8 cellular contexts compared by ENCODE assay signal in the genomic region with DNA sequence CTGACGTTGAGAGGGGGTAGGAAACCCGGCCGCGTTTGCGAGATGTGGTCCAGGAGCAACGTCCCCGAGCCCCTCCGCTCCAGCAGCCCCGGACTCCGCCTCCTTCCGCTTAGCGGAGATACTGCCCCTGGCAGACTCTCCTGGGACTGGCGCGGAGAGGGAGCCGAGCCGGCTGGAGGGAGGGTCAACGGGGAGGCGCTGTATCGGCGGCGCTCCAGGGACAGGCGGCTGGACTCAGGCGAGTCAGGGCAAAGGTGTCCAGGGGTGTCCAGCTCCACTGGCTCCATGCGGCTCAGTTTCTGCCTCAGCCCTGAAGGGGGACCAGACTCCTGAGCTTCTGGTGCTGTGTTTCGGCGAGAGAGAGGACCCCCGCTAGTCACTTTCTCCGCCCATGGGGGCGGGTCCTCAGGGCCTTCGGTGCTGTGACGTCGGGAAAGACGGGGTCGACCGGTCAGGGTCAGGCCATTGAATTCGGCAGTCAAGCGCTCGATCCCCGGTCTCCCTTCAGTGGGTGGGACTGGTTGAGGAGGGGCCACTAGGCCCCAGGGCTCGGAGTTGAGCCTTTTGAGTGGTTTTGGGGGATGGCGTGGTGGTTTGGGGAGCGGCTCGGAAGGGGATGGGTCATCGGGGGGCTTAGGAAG. TPM values are rescaled to one million over a fixed set of nuclear protein-coding genes. Genes with fewer than 3 reads are reported as not detected.
DNase-seq lines count a peak whose midpoint lies in the region; ATAC-seq and TF ChIP-seq lines count a peak whose summit lies in the region.

No MANE protein-coding gene starts in this region.

- H3K36me3 ChIP-seq in HEK293 (ENCODE audit: control insufficient read depth in 2 of 2, insufficient read depth in 1 of 2, low read length in 2 of 2) (no peaks in the 10 kb centered on the region), Panc1 (ENCODE audit: control insufficient read depth, insufficient read depth, low read length) (no peaks in the 10 kb centered on the region)

- ATAC-seq in Panc1 (peak; percentile 59), omental fat pad (ENCODE audit: low FRiP score) (peak; percentile 39), GM19351 (IDR thresholded peaks at IDR 0.05; ENCODE audit: unreplicated experiment) (no peak)
- no peak for ATAC-seq in activated naive CD8-positive, alpha-beta T cell treated with anti-CD3 and anti-CD28 coated beads, Interleukin-2, amount 50 U/mL, for 24 hours

- CTCF ChIA-PET in HEK293 (lab: Yijun Ruan, JAX), result no interaction called here
- CTCF ChIA-PET in Panc1 (lab: Charles Lee), result no interaction called here

- H3K4me3 Mint-ChIP-seq in activated naive CD8-positive, alpha-beta T cell treated with anti-CD3 and anti-CD28 coated beads, Interleukin-2, amount 50 U/mL, for 24 hours, result peak overlapping the region; percentile 96

- H3K27ac ChIP-seq in HEK293 (ENCODE audit: extremely low read depth, low read depth, low read length) (peak overlapping the region; percentile 33; the same call in 1 of the 2 replicates), Panc1 (ENCODE audit: low read length) (peak overlapping the region; percentile 83)

- H3K4me1 ChIP-seq in HEK293 (ENCODE audit: control insufficient read depth, insufficient read depth, low read length) (peaks cover 12% of the 10 kb centered on the region), Panc1 (ENCODE audit: control insufficient read depth, insufficient read depth, low read length) (peaks cover 45% of the 10 kb centered on the region)

- H3K36me3 Mint-ChIP-seq in activated naive CD8-positive, alpha-beta T cell treated with anti-CD3 and anti-CD28 coated beads, Interleukin-2, amount 50 U/mL, for 24 hours (ENCODE audit: low read depth), result peaks cover 10% of the 10 kb centered on the region

- peaks cover 63% of the 10 kb centered on the region for H3K4me1 Mint-ChIP-seq in activated naive CD8-positive, alpha-beta T cell treated with anti-CD3 and anti-CD28 coated beads, Interleukin-2, amount 50 U/mL, for 24 hours

- DNase-seq in Ammon's horn (ENCODE audit: low spot score) (peak; percentile 79), Panc1 (ENCODE audit: low read depth, low spot score) (no peak), cardiac septum (ENCODE audit: low spot score) (peak; percentile 93), omental fat pad (ENCODE audit: low spot score) (no peak), inferior parietal cortex (ENCODE audit: extremely low spot score) (no peak)
- DNase-seq in activated naive CD8-positive, alpha-beta T cell treated with anti-CD3 and anti-CD28 coated beads, Interleukin-2, amount 50 U/mL, for 24 hours, result peak; percentile 68

- H3K9me3 ChIP-seq in HEK293 (ENCODE audit: control insufficient read depth, insufficient read depth, low read depth, low read length), result no peaks in the 10 kb centered on the region
- no peaks in the 10 kb centered on the region for H3K9me3 ChIP-seq in Panc1 (ENCODE audit: control insufficient read depth, insufficient read depth, low read depth, low read length)

- intact Hi-C loops in Panc1 (cut with micrococcal nuclease; ENCODE audit: unreplicated experiment) (loop anchor here (5.0 kb wide), 1 partner anchor 68 kb away; no protein-coding TSS in a partner anchor), cardiac septum (cut with DNase I) (loop anchor here (2.0 to 5.0 kb wide), 2 partner anchors 37 to 68 kb away; a partner anchor contains a TSS)

- H3K4me3 ChIP-seq in HEK293 (ENCODE audit: low read depth, low read length) (peak overlapping the region; percentile 56), Panc1 (ENCODE audit: low read depth in 2 of 2, low read length in 2 of 2) (peak overlapping the region; percentile 76 to 92)

- BruUV-seq in Panc1 (replicated peaks; lab: Mats Ljungman, UMichigan), result no TSS peak

- in situ Hi-C loops in Panc1 (cut with HindIII; ENCODE audit: low pct_unique_long_range_greater_than_20kb, low sequenced_read_pairs), result no loop called here

- POLR2A ChIA-PET in HEK293 (lab: Yijun Ruan, JAX) (interaction anchor here (0.6 to 0.9 kb wide), 2 partner anchors 69 to 101 kb away, joined by 3 read pairs; no protein-coding TSS in a partner anchor), Panc1 (lab: Charles Lee) (interaction anchor here (0.6 kb wide), 1 partner anchor 33 kb away, joined by 16 read pairs; no protein-coding TSS in a partner anchor)

- H3K27me3 ChIP-seq in Panc1 (ENCODE audit: control insufficient read depth, insufficient read depth, low read length), result no peaks in the 10 kb centered on the region

- H3K9me3 Mint-ChIP-seq in activated naive CD8-positive, alpha-beta T cell treated with anti-CD3 and anti-CD28 coated beads, Interleukin-2, amount 50 U/mL, for 24 hours, result no peaks in the 10 kb centered on the region

- H3K27ac Mint-ChIP-seq in activated naive CD8-positive, alpha-beta T cell treated with anti-CD3 and anti-CD28 coated beads, Interleukin-2, amount 50 U/mL, for 24 hours, result peak overlapping the region; percentile 88

- TF ChIP-seq CTCF in HEK293 (tag by site-specific recombination; IDR thresholded peaks at IDR 0.05) (peak; percentile 92), Panc1 (IDR thresholded peaks at IDR 0.05) (no peak), omental fat pad (IDR thresholded peaks at IDR 0.05) (no peak)

- no peaks in the 10 kb centered on the region for H3K27me3 Mint-ChIP-seq in activated naive CD8-positive, alpha-beta T cell treated with anti-CD3 and anti-CD28 coated beads, Interleukin-2, amount 50 U/mL, for 24 hours

TF ChIP-seq in HEK293, 187 proteins besides CTCF, POLR2A, EP300 and RAD21 (continues in another document):
- TF ChIP-seq, protein P1, sequence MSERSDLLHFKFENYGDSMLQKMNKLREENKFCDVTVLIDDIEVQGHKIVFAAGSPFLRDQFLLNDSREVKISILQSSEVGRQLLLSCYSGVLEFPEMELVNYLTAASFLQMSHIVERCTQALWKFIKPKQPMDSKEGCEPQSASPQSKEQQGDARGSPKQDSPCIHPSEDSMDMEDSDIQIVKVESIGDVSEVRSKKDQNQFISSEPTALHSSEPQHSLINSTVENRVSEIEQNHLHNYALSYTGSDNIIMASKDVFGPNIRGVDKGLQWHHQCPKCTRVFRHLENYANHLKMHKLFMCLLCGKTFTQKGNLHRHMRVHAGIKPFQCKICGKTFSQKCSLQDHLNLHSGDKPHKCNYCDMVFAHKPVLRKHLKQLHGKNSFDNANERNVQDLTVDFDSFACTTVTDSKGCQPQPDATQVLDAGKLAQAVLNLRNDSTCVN (tag by site-specific recombination; optimal IDR thresholded peaks at IDR 0.05), result peak; percentile 38
- TF ChIP-seq MEIS1 (CRISPR knock-in tag; IDR thresholded peaks at IDR 0.05; ENCODE audit: borderline replicate concordance) (no peak), ZNF19 (tag by site-specific recombination; IDR thresholded peaks at IDR 0.05; ENCODE audit: low read depth) (no peak), SP7 (tag by site-specific recombination; IDR thresholded peaks at IDR 0.05) (peak; percentile 70), ZNF2 (tag by site-specific recombination; IDR thresholded peaks at IDR 0.05) (0 out of 2 replicates have a peak, but pooled peaks have one; percentile 47), ZNF140 (tag by site-specific recombination; IDR thresholded peaks at IDR 0.05) (no peak), ZFP37 (tag by site-specific recombination; IDR thresholded peaks at IDR 0.05) (no peak), ZNF707 (tag by site-specific recombination; IDR thresholded peaks at IDR 0.05) (no peak), ZNF175 (tag by site-specific recombination; IDR thresholded peaks at IDR 0.05) (no peak), ZIC2 (tag by site-specific recombination; IDR thresholded peaks at IDR 0.05) (peak; percentile 68), ZBTB21 (tag by site-specific recombination; IDR thresholded peaks at IDR 0.05) (peak; percentile 58), ZNF76 (tag by site-specific recombination; IDR thresholded peaks at IDR 0.05; ENCODE audit: borderline replicate concordance, low read depth) (no peak)
- TF ChIP-seq, protein P2, sequence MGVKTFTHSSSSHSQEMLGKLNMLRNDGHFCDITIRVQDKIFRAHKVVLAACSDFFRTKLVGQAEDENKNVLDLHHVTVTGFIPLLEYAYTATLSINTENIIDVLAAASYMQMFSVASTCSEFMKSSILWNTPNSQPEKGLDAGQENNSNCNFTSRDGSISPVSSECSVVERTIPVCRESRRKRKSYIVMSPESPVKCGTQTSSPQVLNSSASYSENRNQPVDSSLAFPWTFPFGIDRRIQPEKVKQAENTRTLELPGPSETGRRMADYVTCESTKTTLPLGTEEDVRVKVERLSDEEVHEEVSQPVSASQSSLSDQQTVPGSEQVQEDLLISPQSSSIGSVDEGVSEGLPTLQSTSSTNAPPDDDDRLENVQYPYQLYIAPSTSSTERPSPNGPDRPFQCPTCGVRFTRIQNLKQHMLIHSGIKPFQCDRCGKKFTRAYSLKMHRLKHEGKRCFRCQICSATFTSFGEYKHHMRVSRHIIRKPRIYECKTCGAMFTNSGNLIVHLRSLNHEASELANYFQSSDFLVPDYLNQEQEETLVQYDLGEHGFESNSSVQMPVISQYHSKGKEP (tag by site-specific recombination; IDR thresholded peaks at IDR 0.05), result no peak
- TF ChIP-seq, protein P3, sequence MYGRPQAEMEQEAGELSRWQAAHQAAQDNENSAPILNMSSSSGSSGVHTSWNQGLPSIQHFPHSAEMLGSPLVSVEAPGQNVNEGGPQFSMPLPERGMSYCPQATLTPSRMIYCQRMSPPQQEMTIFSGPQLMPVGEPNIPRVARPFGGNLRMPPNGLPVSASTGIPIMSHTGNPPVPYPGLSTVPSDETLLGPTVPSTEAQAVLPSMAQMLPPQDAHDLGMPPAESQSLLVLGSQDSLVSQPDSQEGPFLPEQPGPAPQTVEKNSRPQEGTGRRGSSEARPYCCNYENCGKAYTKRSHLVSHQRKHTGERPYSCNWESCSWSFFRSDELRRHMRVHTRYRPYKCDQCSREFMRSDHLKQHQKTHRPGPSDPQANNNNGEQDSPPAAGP (tag by site-specific recombination; IDR thresholded peaks at IDR 0.05), result peak; percentile 57; the same call in 1 of the 2 replicates

RNA-seq across cellular contexts. Expression of a gene that starts 2.8 kb away (rescaled TPM):
- total RNA-seq in Panc1 (2021; ENCODE audit: unreplicated experiment), result 23.3 TPM
- 8.6 TPM for polyA plus RNA-seq in Panc1 (2012; ENCODE audit: insufficient read length)
- 25.6 TPM for total RNA-seq in cardiac septum
- 10 to 100 TPM; 15.4 to 34.0 (median 28.3) TPM for total RNA-seq in omental fat pad

RNA-seq across cellular contexts. Expression of a gene that starts 3.8 kb away (rescaled TPM):
- 1.4 TPM for total RNA-seq in Panc1 (2021; ENCODE audit: unreplicated experiment)
- 2.9 TPM for polyA plus RNA-seq in Panc1 (2012; ENCODE audit: insufficient read length)
- total RNA-seq in cardiac septum, result 2.9 TPM
- total RNA-seq in omental fat pad, result 1 to 10 TPM in 1 of 4 donors, under 1 TPM in 3; 0.32 to 1.7 (median 0.58) TPM

RNA-seq across cellular contexts. Expression of a gene that starts 3.9 kb away (rescaled TPM):
- total RNA-seq in Panc1 (2021; ENCODE audit: unreplicated experiment), result 14.9 TPM
- 15.6 TPM for polyA plus RNA-seq in Panc1 (2012; ENCODE audit: insufficient read length)
- 36.8 TPM for total RNA-seq in cardiac septum
- total RNA-seq in omental fat pad, result 10 to 100 TPM; 19.0 to 31.4 (median 24.0) TPM

RNA-seq across cellular contexts. Expression of a gene that starts 33.3 kb away (rescaled TPM):
- total RNA-seq in Panc1 (2021; ENCODE audit: unreplicated experiment) (172 TPM), cardiac septum (74.2 TPM), omental fat pad (100 to 1,000 TPM; 114 to 189 (median 116) TPM)
- polyA plus RNA-seq in Panc1 (2012; ENCODE audit: insufficient read length), result 208 TPM

RNA-seq across cellular contexts. Expression of a gene that starts 35.8 kb away (rescaled TPM):
- 15.2 TPM for total RNA-seq in Panc1 (2021; ENCODE audit: unreplicated experiment)
- 21.1 TPM for polyA plus RNA-seq in Panc1 (2012; ENCODE audit: insufficient read length)
- 689 TPM for total RNA-seq in cardiac septum
- total RNA-seq in omental fat pad, result 1,000 to 10,000 TPM; 1,118 to 3,262 (median 1,971) TPM

Comparison
In these comparisons a context has a peak if more than half of its experiments do, and no peak if none do; other contexts are left out.
1. DNase-seq: peak in Ammon's horn (single experiment), activated naive CD8-positive, alpha-beta T cell treated with anti-CD3 and anti-CD28 coated beads, Interleukin-2, amount 50 U/mL, for 24 hours (single experiment) and cardiac septum (single experiment); none in Panc1 (single experiment), omental fat pad (single experiment) and inferior parietal cortex (single experiment).
2. ATAC-seq: peak in Panc1 (single experiment) and omental fat pad (single experiment); none in activated naive CD8-positive, alpha-beta T cell treated with anti-CD3 and anti-CD28 coated beads, Interleukin-2, amount 50 U/mL, for 24 hours (single experiment) and GM19351 (single experiment).